Comparison of ENCODE assay signal across 8 cellular contexts in genomic region chr6:28251648-28252506, GRCh38. TPM values are rescaled to one million over a fixed set of nuclear protein-coding genes. Genes with fewer than 3 reads are reported as not detected.
DNase-seq lines count a peak whose midpoint lies in the region; ATAC-seq, FAIRE-seq and TF ChIP-seq lines count a peak whose summit lies in the region.

Gene ZKSCAN4, minus strand, starts transcription at chr6:28252269. Its CDS starts 289 bp downstream, at chr6:28251980.

- H3K4me2 ChIP-seq in astrocyte (ENCODE audit: low read length) (peak within 1 kb of the TSS; percentile 93), hepatocyte (peak within 1 kb of the TSS; percentile 78)

- H3K79me2 ChIP-seq in astrocyte (ENCODE audit: insufficient read depth, low read length) (peaks cover 15% of the 10 kb centered on the region), hepatocyte (peaks cover 21% of the 10 kb centered on the region)

- peak within 1 kb of the TSS; percentile 99 for H3K4me3 Mint-ChIP-seq in astrocyte (ENCODE audit: unreplicated experiment)

- DNase-seq in GM10248 (ENCODE audit: extremely low spot score) (peak; percentile 83), NCI-H1694 treated with DMSO at 0.1 percent for 48 hours (lab: John Stamatoyannopoulos, UW) (peak; percentile 81), T-helper 2 cell (peak in 4 of 5 experiments; percentile 59 to 92 (median 70)), astrocyte (ENCODE audit: low read depth) (peak; percentile 87), hepatocyte (ENCODE audit: low spot score) (peak; percentile 93), aorta (peak; percentile 84 to 85)

- H3K9me3 Mint-ChIP-seq in astrocyte (ENCODE audit: unreplicated experiment): no peaks in the 10 kb centered on the region

- H4K20me1 ChIP-seq in astrocyte (ENCODE audit: insufficient read depth, low read length): no peaks in the 10 kb centered on the region
- no peaks in the 10 kb centered on the region for H4K20me1 ChIP-seq in hepatocyte (ENCODE audit: insufficient read depth, poor library complexity, severe bottlenecking)

- intact Hi-C loops in aorta (cut with DNase I): loop anchor here (5.0 to 10.0 kb wide), 4 partner anchors 35 to 117 kb away; partner anchors contain the start of gene ZKSCAN8 (in 1 of the 2)

- no peaks in the 10 kb centered on the region for H3K27me3 ChIP-seq in astrocyte (ENCODE audit: insufficient read depth, low read length)
- H3K27me3 ChIP-seq in hepatocyte: no peaks in the 10 kb centered on the region
- H3K27me3 ChIP-seq in rectal smooth muscle tissue (ENCODE audit: control insufficient read depth, insufficient read depth, low read length): no peaks in the 10 kb centered on the region
- H3K27me3 ChIP-seq in aorta (ENCODE audit: control insufficient read depth in 1 of 2, insufficient read depth in 2 of 2, low read length in 1 of 2): no peaks in the 10 kb centered on the region

- peaks cover 11% of the 10 kb centered on the region for H3K4me1 ChIP-seq in astrocyte (ENCODE audit: insufficient read depth, low read length)
- peaks cover 11% of the 10 kb centered on the region for H3K4me1 ChIP-seq in hepatocyte (ENCODE audit: insufficient read depth)
- H3K4me1 ChIP-seq in rectal smooth muscle tissue (ENCODE audit: control insufficient read depth, insufficient read depth, low read length): peaks cover 10% of the 10 kb centered on the region
- no peaks in the 10 kb centered on the region for H3K4me1 ChIP-seq in aorta (ENCODE audit: control insufficient read depth in 1 of 2, insufficient read depth in 2 of 2, low read length in 2 of 2)

- CTCF ChIA-PET in GM10248 (lab: Yijun Ruan, JAX): interaction anchor here (0.7 to 3.2 kb wide), 3 partner anchors 15 to 104 kb away, joined by 3 to 15 read pairs (median 7); partner anchors contain the start of gene ZSCAN26

- POLR2A ChIA-PET in GM10248 (lab: Yijun Ruan, JAX): interaction anchor here (2.1 kb wide), 1 partner anchor 15 kb away, joined by 12 read pairs; the partner anchor contains the start of gene ZSCAN26

- H3K36me3 ChIP-seq in astrocyte (ENCODE audit: insufficient read depth, low read length) (peaks cover 3% of the 10 kb centered on the region), hepatocyte (replicated peaks; ENCODE audit: insufficient read depth, low read depth) (no peaks in the 10 kb centered on the region), rectal smooth muscle tissue (ENCODE audit: control insufficient read depth, insufficient read depth, low read length) (peaks cover 1% of the 10 kb centered on the region), aorta (ENCODE audit: control insufficient read depth in 1 of 2, insufficient read depth in 2 of 2, low read length in 1 of 2) (peaks cover 0 to 2% of the 10 kb centered on the region in 2 donors)

- peak within 1 kb of the TSS; percentile 87 for H3K27ac Mint-ChIP-seq in astrocyte (ENCODE audit: unreplicated experiment)

- no peaks in the 10 kb centered on the region for H3K9me2 ChIP-seq in hepatocyte (replicated peaks; ENCODE audit: insufficient read depth)

- no peak for TF ChIP-seq CTCF in GM10248 (IDR thresholded peaks at IDR 0.05; ENCODE audit: control extremely low read depth, extremely low read depth, low read depth, missing control alignments)
- no peak for TF ChIP-seq CTCF in astrocyte (IDR thresholded peaks at IDR 0.05; ENCODE audit: insufficient read depth, low read depth, low read length)
- TF ChIP-seq CTCF in hepatocyte (IDR thresholded peaks at IDR 0.05; ENCODE audit: poor library complexity): no peak

- peaks cover 3% of the 10 kb centered on the region for H3K36me3 Mint-ChIP-seq in astrocyte (ENCODE audit: low read depth, unreplicated experiment)

- peak within 1 kb of the TSS; percentile 81 for H3K4me3 ChIP-seq in astrocyte (ENCODE audit: insufficient read depth, low read depth, low read length)
- H3K4me3 ChIP-seq in hepatocyte: peak within 1 kb of the TSS; percentile 81
- peak within 1 kb of the TSS; percentile 89 for H3K4me3 ChIP-seq in rectal smooth muscle tissue (ENCODE audit: low read length)
- peak within 1 kb of the TSS; percentile 87 to 98 for H3K4me3 ChIP-seq in aorta (ENCODE audit: low read length in 2 of 2)

- H2AFZ ChIP-seq in astrocyte (ENCODE audit: low read depth, low read length): peak within 1 kb of the TSS; percentile 92
- peak within 1 kb of the TSS; percentile 82 for H2AFZ ChIP-seq in hepatocyte

- peaks cover 9% of the 10 kb centered on the region for H3K4me1 Mint-ChIP-seq in astrocyte (ENCODE audit: low read depth, unreplicated experiment)

- FAIRE-seq in astrocyte (lab: Jason Lieb, UNC): peak; percentile 77

- no peaks in the 10 kb centered on the region for H3K27me3 Mint-ChIP-seq in astrocyte (ENCODE audit: low read depth, unreplicated experiment)

- H3K9me3 ChIP-seq in astrocyte (ENCODE audit: insufficient read depth, low read depth, low read length) (no peaks in the 10 kb centered on the region), hepatocyte (ENCODE audit: low read depth) (no peaks in the 10 kb centered on the region), aorta (ENCODE audit: control insufficient read depth, low read length) (no peaks in the 10 kb centered on the region)

- peak within 1 kb of the TSS; percentile 32 for H3K27ac ChIP-seq in astrocyte (ENCODE audit: low read depth, low read length)
- H3K27ac ChIP-seq in hepatocyte: peak within 1 kb of the TSS; percentile 47
- H3K27ac ChIP-seq in rectal smooth muscle tissue (ENCODE audit: low read depth, low read length): peak within 1 kb of the TSS; percentile 16
- no peak within 1 kb of the TSS for H3K27ac ChIP-seq in aorta (ENCODE audit: low read depth in 1 of 2, low read length in 2 of 2)

- ATAC-seq in HG02642 (IDR thresholded peaks at IDR 0.05; ENCODE audit: poor library complexity, unreplicated experiment) (peak; percentile 93), aorta (ENCODE audit: low FRiP score) (peak; percentile 95)

- peak within 1 kb of the TSS; percentile 86 for H3K9ac ChIP-seq in astrocyte (ENCODE audit: low read length)
- H3K9ac ChIP-seq in rectal smooth muscle tissue (ENCODE audit: low read length): peak within 1 kb of the TSS; percentile 43

- 1% methylated on average over 36 of the region's 36 CpGs for WGBS in hepatocyte (ENCODE audit: low lambda C conversion rate, missing lambda C conversion rate)
- WGBS in aorta, 2 donors: 0 to 1% methylated on average over 35 to 36 of the region's 36 CpGs

RNA-seq across cellular contexts. Expression of gene ZKSCAN4, which starts in this region (rescaled TPM):
- total RNA-seq in astrocyte (3.9 TPM in 2 replicates), hepatocyte (3.1 and 4.3 TPM in 2 replicates), aorta (1 to 10 TPM; 4.0 to 6.8 TPM)
- polyA plus RNA-seq in hepatocyte (3.1 and 3.5 TPM in 2 replicates), aorta (1 to 10 TPM; 2.5 to 3.6 TPM)

Comparison
In these comparisons a context has a peak if more than half of its experiments do, and no peak if none do; other contexts are left out.
1. H3K27ac ChIP-seq: peak in astrocyte (single experiment), hepatocyte (single experiment) and rectal smooth muscle tissue (single experiment); none in aorta (0 of 2).
2. Peak in every context shown above with its lines, with median percentiles within 50 percentile points of each other: DNase-seq and H3K4me3 ChIP-seq.